Comparison of ENCODE assay signal across 31 cellular contexts in genomic region chr3:149763565-149763964, GRCh38. TPM values are rescaled to one million over a fixed set of nuclear protein-coding genes. Genes with fewer than 3 reads are reported as not detected.
"Had no signal": no experiment of that assay in that cellular context is flagged by ENCODE, and none has a peak within 500 bp of the region (broad histone marks: within the 10 kb centered on the region; RNA-seq: fewer than 3 reads in every experiment).

No MANE protein-coding gene starts in this region.

- H3K9me3 Mint-ChIP-seq: activated CD8-positive, alpha-beta T cell treated with anti-CD3 and anti-CD28 coated beads for 36 hours; activated naive CD4-positive, alpha-beta T cell treated with anti-CD3 and anti-CD28 coated beads, Interleukin-2, amount 50 U/mL, for 72 hours; activated naive CD8-positive, alpha-beta T cell treated with anti-CD3 and anti-CD28 coated beads, Interleukin-2, amount 50 U/mL, for 24 hours; T-helper 1 cell treated with Interleukin-12 subunit alpha and Interleukin-12 subunit beta and Interleukin-4 antibody, amounts not matched to agents 30 μg/mL and 1 μg/mL, for 36 hours had no signal

- ATAC-seq: activated CD4-positive, CD25-positive, alpha-beta regulatory T cell treated with anti-CD3 and anti-CD28 coated beads, Interleukin-2, amount 50 U/mL, for 24 hours; activated CD8-positive, alpha-beta T cell treated with anti-CD3 and anti-CD28 coated beads for 36 hours; activated naive CD4-positive, alpha-beta T cell treated with anti-CD3 and anti-CD28 coated beads, Interleukin-2, amount 50 U/mL, for 72 hours; activated naive CD8-positive, alpha-beta T cell treated with anti-CD3 and anti-CD28 coated beads, Interleukin-2, amount 50 U/mL, for 24 hours; body of pancreas; Panc1 had no signal

- H3K4me3 Mint-ChIP-seq: activated CD8-positive, alpha-beta T cell treated with anti-CD3 and anti-CD28 coated beads for 36 hours; activated naive CD8-positive, alpha-beta T cell treated with anti-CD3 and anti-CD28 coated beads, Interleukin-2, amount 50 U/mL, for 24 hours; T-helper 1 cell treated with Interleukin-12 subunit alpha and Interleukin-12 subunit beta and Interleukin-4 antibody, amounts not matched to agents 30 μg/mL and 1 μg/mL, for 36 hours had no signal

- H3K36me3 Mint-ChIP-seq: activated naive CD4-positive, alpha-beta T cell treated with anti-CD3 and anti-CD28 coated beads, Interleukin-2, amount 50 U/mL, for 72 hours had no signal

- H3K4me1 Mint-ChIP-seq: activated naive CD8-positive, alpha-beta T cell treated with anti-CD3 and anti-CD28 coated beads, Interleukin-2, amount 50 U/mL, for 24 hours had no signal

- H3K27ac ChIP-seq: ascending aorta, body of pancreas, cardiac muscle cell had no signal

- H3K27ac Mint-ChIP-seq: activated CD8-positive, alpha-beta T cell treated with anti-CD3 and anti-CD28 coated beads for 36 hours; activated naive CD4-positive, alpha-beta T cell treated with anti-CD3 and anti-CD28 coated beads, Interleukin-2, amount 50 U/mL, for 72 hours; activated naive CD8-positive, alpha-beta T cell treated with anti-CD3 and anti-CD28 coated beads, Interleukin-2, amount 50 U/mL, for 24 hours; T-helper 1 cell treated with Interleukin-12 subunit alpha and Interleukin-12 subunit beta and Interleukin-4 antibody, amounts not matched to agents 30 μg/mL and 1 μg/mL, for 36 hours had no signal

- DNase-seq: activated CD4-positive, alpha-beta T cell treated with anti-CD3 and anti-CD28 coated beads for 4 hours; activated CD8-positive, alpha-beta memory T cell treated with anti-CD3 and anti-CD28 coated beads, Interleukin-2, amount 50 U/mL, for 4 hours; activated CD8-positive, alpha-beta T cell treated with anti-CD3 and anti-CD28 coated beads for 36 hours; activated effector memory CD4-positive, alpha-beta T cell treated with anti-CD3 and anti-CD28 coated beads, Interleukin-2, amount 50 U/mL, for 16 hours; activated naive CD4-positive, alpha-beta T cell treated with Interleukin-2 at 50 U/mL for 16 hours; activated naive CD8-positive, alpha-beta T cell treated with anti-CD3 and anti-CD28 coated beads, Interleukin-2, amount 50 U/mL, for 24 hours; amniotic stem cell; body of pancreas; cerebellar nuclear complex; KG1; MG63; MV-4-11; NCI-H1092 treated with DMSO at 0.1 percent for 48 hours; NCI-H1417 treated with DMSO at 0.1 percent for 48 hours; NCI-H1694; NCI-H2029; NCI-H2107; NCI-H2171 treated with DMSO at 0.1 percent for 48 hours; NCI-H226; NCI-H510A; NCI-H526 treated with DMSO at 0.1 percent for 48 hours; NCI-H82; RPMI8226; SHP77 treated with DMSO at 0.1 percent for 48 hours had no signal

RNA-seq across cellular contexts. Expression of gene ANKUB1, which starts 28.8 kb away (rescaled TPM):
- total RNA-seq: activated CD8-positive, alpha-beta T cell treated with anti-CD3 and anti-CD28 coated beads for 36 hours; activated naive CD4-positive, alpha-beta T cell treated with anti-CD3 and anti-CD28 coated beads, Interleukin-2, amount 50 U/mL, for 72 hours; ascending aorta; body of pancreas; cardiac muscle cell; OCI-LY7 had no signal
